1 cellular context compared by ENCODE assay signal in the genomic region with DNA sequence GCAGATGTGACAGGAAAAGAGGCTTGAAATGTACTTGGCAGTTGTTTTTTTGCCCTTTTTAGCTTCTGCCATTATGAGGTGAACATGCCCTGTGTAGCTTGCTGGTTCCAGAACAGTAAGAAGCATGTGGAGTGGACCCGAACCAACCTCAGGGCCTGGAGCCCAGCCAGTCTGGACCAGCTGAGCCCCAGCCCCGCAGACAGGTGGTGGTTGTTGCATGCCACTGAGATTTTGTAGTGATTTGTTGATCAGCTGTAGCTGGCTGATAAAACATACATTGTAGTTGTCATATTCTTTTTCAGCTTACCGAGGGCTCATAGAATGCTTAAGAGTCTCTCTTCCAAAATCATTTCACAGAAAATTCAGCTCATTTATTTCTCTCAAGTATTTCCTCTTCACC.
TF ChIP-seq lines count a peak whose summit lies in the region.

No MANE protein-coding gene starts in this region.

TF ChIP-seq in GM23338, 12 proteins besides CTCF, POLR2A, EP300 and RAD21 (continued from another document):
- TF ChIP-seq, protein P1, sequence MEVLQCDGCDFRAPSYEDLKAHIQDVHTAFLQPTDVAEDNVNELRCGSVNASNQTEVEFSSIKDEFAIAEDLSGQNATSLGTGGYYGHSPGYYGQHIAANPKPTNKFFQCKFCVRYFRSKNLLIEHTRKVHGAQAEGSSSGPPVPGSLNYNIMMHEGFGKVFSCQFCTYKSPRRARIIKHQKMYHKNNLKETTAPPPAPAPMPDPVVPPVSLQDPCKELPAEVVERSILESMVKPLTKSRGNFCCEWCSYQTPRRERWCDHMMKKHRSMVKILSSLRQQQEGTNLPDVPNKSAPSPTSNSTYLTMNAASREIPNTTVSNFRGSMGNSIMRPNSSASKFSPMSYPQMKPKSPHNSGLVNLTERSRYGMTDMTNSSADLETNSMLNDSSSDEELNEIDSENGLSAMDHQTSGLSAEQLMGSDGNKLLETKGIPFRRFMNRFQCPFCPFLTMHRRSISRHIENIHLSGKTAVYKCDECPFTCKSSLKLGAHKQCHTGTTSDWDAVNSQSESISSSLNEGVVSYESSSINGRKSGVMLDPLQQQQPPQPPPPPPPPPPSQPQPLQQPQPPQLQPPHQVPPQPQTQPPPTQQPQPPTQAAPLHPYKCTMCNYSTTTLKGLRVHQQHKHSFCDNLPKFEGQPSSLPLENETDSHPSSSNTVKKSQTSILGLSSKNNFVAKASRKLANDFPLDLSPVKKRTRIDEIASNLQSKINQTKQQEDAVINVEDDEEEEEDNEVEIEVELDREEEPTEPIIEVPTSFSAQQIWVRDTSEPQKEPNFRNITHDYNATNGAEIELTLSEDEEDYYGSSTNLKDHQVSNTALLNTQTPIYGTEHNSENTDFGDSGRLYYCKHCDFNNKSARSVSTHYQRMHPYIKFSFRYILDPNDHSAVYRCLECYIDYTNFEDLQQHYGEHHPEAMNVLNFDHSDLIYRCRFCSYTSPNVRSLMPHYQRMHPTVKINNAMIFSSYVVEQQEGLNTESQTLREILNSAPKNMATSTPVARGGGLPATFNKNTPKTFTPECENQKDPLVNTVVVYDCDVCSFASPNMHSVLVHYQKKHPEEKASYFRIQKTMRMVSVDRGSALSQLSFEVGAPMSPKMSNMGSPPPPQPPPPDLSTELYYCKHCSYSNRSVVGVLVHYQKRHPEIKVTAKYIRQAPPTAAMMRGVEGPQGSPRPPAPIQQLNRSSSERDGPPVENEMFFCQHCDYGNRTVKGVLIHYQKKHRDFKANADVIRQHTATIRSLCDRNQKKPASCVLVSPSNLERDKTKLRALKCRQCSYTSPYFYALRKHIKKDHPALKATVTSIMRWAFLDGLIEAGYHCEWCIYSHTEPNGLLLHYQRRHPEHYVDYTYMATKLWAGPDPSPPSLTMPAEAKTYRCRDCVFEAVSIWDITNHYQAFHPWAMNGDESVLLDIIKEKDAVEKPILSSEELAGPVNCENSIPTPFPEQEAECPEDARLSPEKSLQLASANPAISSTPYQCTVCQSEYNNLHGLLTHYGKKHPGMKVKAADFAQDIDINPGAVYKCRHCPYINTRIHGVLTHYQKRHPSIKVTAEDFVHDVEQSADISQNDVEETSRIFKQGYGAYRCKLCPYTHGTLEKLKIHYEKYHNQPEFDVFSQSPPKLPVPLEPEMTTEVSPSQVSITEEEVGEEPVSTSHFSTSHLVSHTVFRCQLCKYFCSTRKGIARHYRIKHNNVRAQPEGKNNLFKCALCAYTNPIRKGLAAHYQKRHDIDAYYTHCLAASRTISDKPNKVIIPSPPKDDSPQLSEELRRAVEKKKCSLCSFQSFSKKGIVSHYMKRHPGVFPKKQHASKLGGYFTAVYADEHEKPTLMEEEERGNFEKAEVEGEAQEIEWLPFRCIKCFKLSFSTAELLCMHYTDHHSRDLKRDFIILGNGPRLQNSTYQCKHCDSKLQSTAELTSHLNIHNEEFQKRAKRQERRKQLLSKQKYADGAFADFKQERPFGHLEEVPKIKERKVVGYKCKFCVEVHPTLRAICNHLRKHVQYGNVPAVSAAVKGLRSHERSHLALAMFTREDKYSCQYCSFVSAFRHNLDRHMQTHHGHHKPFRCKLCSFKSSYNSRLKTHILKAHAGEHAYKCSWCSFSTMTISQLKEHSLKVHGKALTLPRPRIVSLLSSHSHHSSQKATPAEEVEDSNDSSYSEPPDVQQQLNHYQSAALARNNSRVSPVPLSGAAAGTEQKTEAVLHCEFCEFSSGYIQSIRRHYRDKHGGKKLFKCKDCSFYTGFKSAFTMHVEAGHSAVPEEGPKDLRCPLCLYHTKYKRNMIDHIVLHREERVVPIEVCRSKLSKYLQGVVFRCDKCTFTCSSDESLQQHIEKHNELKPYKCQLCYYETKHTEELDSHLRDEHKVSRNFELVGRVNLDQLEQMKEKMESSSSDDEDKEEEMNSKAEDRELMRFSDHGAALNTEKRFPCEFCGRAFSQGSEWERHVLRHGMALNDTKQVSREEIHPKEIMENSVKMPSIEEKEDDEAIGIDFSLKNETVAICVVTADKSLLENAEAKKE (CRISPR knock-in tag; IDR thresholded peaks at IDR 0.05): no peak
- TF ChIP-seq ZNF331 (CRISPR knock-in tag; IDR thresholded peaks at IDR 0.05; ENCODE audit: low read depth): no peak
- TF ChIP-seq NANOG (IDR thresholded peaks at IDR 0.05; ENCODE audit: borderline replicate concordance): no peak
- TF ChIP-seq EZH2 (IDR thresholded peaks at IDR 0.05; ENCODE audit: low read depth, unreplicated experiment): no peak
- TF ChIP-seq, protein P2, sequence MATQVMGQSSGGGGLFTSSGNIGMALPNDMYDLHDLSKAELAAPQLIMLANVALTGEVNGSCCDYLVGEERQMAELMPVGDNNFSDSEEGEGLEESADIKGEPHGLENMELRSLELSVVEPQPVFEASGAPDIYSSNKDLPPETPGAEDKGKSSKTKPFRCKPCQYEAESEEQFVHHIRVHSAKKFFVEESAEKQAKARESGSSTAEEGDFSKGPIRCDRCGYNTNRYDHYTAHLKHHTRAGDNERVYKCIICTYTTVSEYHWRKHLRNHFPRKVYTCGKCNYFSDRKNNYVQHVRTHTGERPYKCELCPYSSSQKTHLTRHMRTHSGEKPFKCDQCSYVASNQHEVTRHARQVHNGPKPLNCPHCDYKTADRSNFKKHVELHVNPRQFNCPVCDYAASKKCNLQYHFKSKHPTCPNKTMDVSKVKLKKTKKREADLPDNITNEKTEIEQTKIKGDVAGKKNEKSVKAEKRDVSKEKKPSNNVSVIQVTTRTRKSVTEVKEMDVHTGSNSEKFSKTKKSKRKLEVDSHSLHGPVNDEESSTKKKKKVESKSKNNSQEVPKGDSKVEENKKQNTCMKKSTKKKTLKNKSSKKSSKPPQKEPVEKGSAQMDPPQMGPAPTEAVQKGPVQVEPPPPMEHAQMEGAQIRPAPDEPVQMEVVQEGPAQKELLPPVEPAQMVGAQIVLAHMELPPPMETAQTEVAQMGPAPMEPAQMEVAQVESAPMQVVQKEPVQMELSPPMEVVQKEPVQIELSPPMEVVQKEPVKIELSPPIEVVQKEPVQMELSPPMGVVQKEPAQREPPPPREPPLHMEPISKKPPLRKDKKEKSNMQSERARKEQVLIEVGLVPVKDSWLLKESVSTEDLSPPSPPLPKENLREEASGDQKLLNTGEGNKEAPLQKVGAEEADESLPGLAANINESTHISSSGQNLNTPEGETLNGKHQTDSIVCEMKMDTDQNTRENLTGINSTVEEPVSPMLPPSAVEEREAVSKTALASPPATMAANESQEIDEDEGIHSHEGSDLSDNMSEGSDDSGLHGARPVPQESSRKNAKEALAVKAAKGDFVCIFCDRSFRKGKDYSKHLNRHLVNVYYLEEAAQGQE (IDR thresholded peaks at IDR 0.05; ENCODE audit: unreplicated experiment): no peak
- TF ChIP-seq STAT1 (IDR thresholded peaks at IDR 0.05; ENCODE audit: unreplicated experiment): no peak
- no peak for TF ChIP-seq POLR2AphosphoS5 (IDR thresholded peaks at IDR 0.05; ENCODE audit: low read depth)
